In the genomic region with DNA sequence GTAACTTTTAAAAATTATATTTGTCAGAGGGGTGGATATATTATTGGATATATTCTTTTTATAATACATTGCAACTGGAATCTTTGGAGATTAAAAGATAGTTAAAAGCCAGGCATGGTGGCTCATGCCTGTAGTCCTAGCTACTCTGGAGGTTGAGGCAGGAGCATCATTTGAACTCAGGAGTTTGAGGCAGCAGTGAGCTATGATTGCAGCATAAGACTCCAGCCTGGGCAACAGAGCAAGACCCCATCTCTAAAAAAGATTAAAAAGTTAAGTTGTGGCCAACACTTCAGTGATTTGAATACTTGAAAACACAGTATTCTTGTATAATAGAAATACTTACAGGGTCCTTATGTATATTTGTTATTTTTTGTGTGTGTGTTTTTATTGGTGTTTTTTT, we compare ENCODE assay signal across 21 cellular contexts. TPM values are rescaled to one million over a fixed set of nuclear protein-coding genes. Genes with fewer than 3 reads are reported as not detected.
DNase-seq lines count a peak whose midpoint lies in the region; ATAC-seq, FAIRE-seq and TF ChIP-seq lines count a peak whose summit lies in the region.
"Had no signal": no experiment of that assay in that cellular context is flagged by ENCODE, and none has a peak within 500 bp of the region (broad histone marks: within the 10 kb centered on the region; RNA-seq: fewer than 3 reads in every experiment).

No MANE protein-coding gene starts in this region.

- FAIRE-seq in K562 (lab: Jason Lieb, UNC) (no peak), HTR-8/SVneo (lab: Jason Lieb, UNC) (no peak)
- FAIRE-seq: A204.1, GM12892, H54 had no signal

- peaks cover 58% of the 10 kb centered on the region for H3K4me1 Mint-ChIP-seq in activated naive CD4-positive, alpha-beta T cell treated with anti-CD3 and anti-CD28 coated beads for 36 hours (ENCODE audit: low read depth)

- H3K27ac ChIP-seq in HEK293 (ENCODE audit: extremely low read depth, low read depth, low read length) (no peak overlapping the region), K562 (ENCODE audit: extremely low read depth, low read depth, low read length) (no peak overlapping the region)
- H3K27ac ChIP-seq: 22Rv1, BLaER1, C4-2B had no signal

- ATAC-seq in K562: no peak
- ATAC-seq: CD8-positive, alpha-beta T cell had no signal

- no peak for TF ChIP-seq EP300 in K562 (IDR thresholded peaks at IDR 0.05; ENCODE audit: low read length)

- H3K4me1 ChIP-seq in HEK293 (ENCODE audit: control insufficient read depth, insufficient read depth, low read length) (no peaks in the 10 kb centered on the region; the same call in 1 of the 2 replicates), K562 (replicated peaks in 1 of 2; ENCODE audit: control insufficient read depth in 2 of 2, insufficient read depth in 2 of 2, low read length in 2 of 2) (no peaks in the 10 kb centered on the region)
- H3K4me1 ChIP-seq: HAP-1 had no signal

- H3K9me1 ChIP-seq in K562 (ENCODE audit: control insufficient read depth, insufficient read depth, low read length): peaks cover 2% of the 10 kb centered on the region

- H3K9me3 Mint-ChIP-seq in activated naive CD4-positive, alpha-beta T cell treated with anti-CD3 and anti-CD28 coated beads for 36 hours: no peaks in the 10 kb centered on the region
- H3K9me3 Mint-ChIP-seq: CD8-positive, alpha-beta T cell had no signal

- no peaks in the 10 kb centered on the region for H3K27me3 ChIP-seq in K562 (ENCODE audit: control insufficient read depth in 2 of 2, insufficient read depth in 2 of 2, low read length in 2 of 2)
- H3K27me3 ChIP-seq: BLaER1 had no signal

- in situ Hi-C loops in K562 (cut with MboI): no loop called here

- TF ChIP-seq POLR2A in K562 (conservative IDR thresholded peaks at IDR 0.05): no peak

- no peak overlapping the region for H3K4me2 ChIP-seq in K562 (ENCODE audit: insufficient read depth, low read length)
- H3K4me2 ChIP-seq: BLaER1 had no signal

- no peak overlapping the region for H3K9ac ChIP-seq in K562 (ENCODE audit: insufficient read depth in 1 of 2, low read depth in 2 of 2, low read length in 2 of 2)
- H3K9ac ChIP-seq: BLaER1 had no signal

- no peaks in the 10 kb centered on the region for H3K27me3 Mint-ChIP-seq in activated naive CD4-positive, alpha-beta T cell treated with anti-CD3 and anti-CD28 coated beads for 36 hours (ENCODE audit: low read depth)
- H3K27me3 Mint-ChIP-seq: B cell; CD4-positive, CD25-positive, alpha-beta regulatory T cell had no signal

- BruUV-seq in K562 (replicated peaks; lab: Mats Ljungman, UMichigan): no TSS peak

- no peaks in the 10 kb centered on the region for H4K20me1 ChIP-seq in K562 (replicated peaks; ENCODE audit: control insufficient read depth, insufficient read depth, low read length)

- TF ChIP-seq CTCF in HEK293 (tag by site-specific recombination; IDR thresholded peaks at IDR 0.05): no peak
- no peak for TF ChIP-seq CTCF in K562 (IDR thresholded peaks at IDR 0.05 in 2 of 3, conservative IDR thresholded peaks at IDR 0.05 in 1 of 3; ENCODE audit: insufficient read depth in 2 of 3, low read depth in 1 of 3, low read length in 3 of 3)

- POLR2A ChIA-PET in HEK293 (lab: Yijun Ruan, JAX): no interaction called here
- POLR2A ChIA-PET in K562 (lab: Yijun Ruan, JAX): interaction anchor here (0.6 to 3.8 kb wide), 3 partner anchors 9 to 972 kb away, joined by 3 to 21 read pairs (median 6); a partner anchor contains a TSS

- no peak for DNase-seq in activated naive CD4-positive, alpha-beta T cell treated with anti-CD3 and anti-CD28 coated beads for 36 hours
- DNase-seq in activated naive CD4-positive, alpha-beta T cell treated with anti-CD3 and anti-CD28 coated beads, Interleukin-2, amount 50 U/mL, for 16 hours: no peak
- DNase-seq in K562 (ENCODE audit: extremely low read depth in 1 of 4, low spot score in 3 of 4): no peak
- DNase-seq in NCI-H2196 (lab: John Stamatoyannopoulos, UW; ENCODE audit: unreplicated experiment): no peak
- no peak for DNase-seq in HTR-8/SVneo (ENCODE audit: insufficient read length, low spot score)
- DNase-seq: CD4-positive, CD25-positive, alpha-beta regulatory T cell; CD8-positive, alpha-beta T cell; DMS153; DND-41; GOT3 had no signal

- H3K4me3 ChIP-seq in HEK293 (ENCODE audit: low read depth, low read length): no peak overlapping the region
- no peak overlapping the region for H3K4me3 ChIP-seq in K562
- H3K4me3 ChIP-seq: BLaER1, HAP-1 had no signal

- peaks cover 47% of the 10 kb centered on the region for H3K79me2 ChIP-seq in K562 (ENCODE audit: control insufficient read depth, insufficient read depth, low read length)

- H2AFZ ChIP-seq in K562 (ENCODE audit: low read depth, low read length): no peak overlapping the region

- H3K4me3 Mint-ChIP-seq in activated naive CD4-positive, alpha-beta T cell treated with anti-CD3 and anti-CD28 coated beads for 36 hours: no peak overlapping the region
- H3K4me3 Mint-ChIP-seq: B cell; CD8-positive, alpha-beta T cell had no signal

- no peak for TF ChIP-seq RAD21 in K562 (CRISPR knock-in tag; conservative IDR thresholded peaks at IDR 0.05 in 1 of 2, IDR thresholded peaks at IDR 0.05 in 1 of 2)

- H3K9me3 ChIP-seq in HEK293 (ENCODE audit: control insufficient read depth, insufficient read depth, low read depth, low read length) (no peaks in the 10 kb centered on the region), K562 (replicated peaks; ENCODE audit: control insufficient read depth, insufficient read depth, low read depth, low read length) (no peaks in the 10 kb centered on the region)
- H3K9me3 ChIP-seq: BLaER1, Caco-2, HAP-1 had no signal

- CTCF ChIA-PET in activated naive CD4-positive, alpha-beta T cell treated with anti-CD3 and anti-CD28 coated beads for 36 hours (lab: Charles Lee): interaction anchor here (0.6 kb wide), 2 partner anchors 41 to 1201 kb away, joined by 3 to 4 read pairs; no protein-coding TSS in a partner anchor
- CTCF ChIA-PET in HEK293 (lab: Yijun Ruan, JAX) (interaction anchor here (0.6 kb wide), 1 partner anchor 47 kb away, joined by 7 read pairs; no protein-coding TSS in a partner anchor), K562 (lab: Yijun Ruan, JAX; ENCODE audit: low intra/inter-chr PET ratio) (no interaction called here)

- intact Hi-C loops in activated naive CD4-positive, alpha-beta T cell treated with anti-CD3 and anti-CD28 coated beads for 36 hours (cut with micrococcal nuclease): loop anchor here (5.0 kb wide), 1 partner anchor 43 kb away; no protein-coding TSS in a partner anchor
- intact Hi-C loops in K562 (cut with micrococcal nuclease): no loop called here

- peaks cover 40 to 74% of the 10 kb centered on the region in 2 experiments for H3K36me3 ChIP-seq in HEK293 (ENCODE audit: control insufficient read depth in 2 of 2, insufficient read depth in 1 of 2, low read length in 2 of 2)
- peaks cover 86% of the 10 kb centered on the region for H3K36me3 ChIP-seq in K562 (ENCODE audit: control insufficient read depth, insufficient read depth, low read length)

- peak overlapping the region; percentile 46 for H3K27ac Mint-ChIP-seq in activated naive CD4-positive, alpha-beta T cell treated with anti-CD3 and anti-CD28 coated beads for 36 hours
- H3K27ac Mint-ChIP-seq: B cell; CD8-positive, alpha-beta T cell had no signal

- H3K36me3 Mint-ChIP-seq in activated naive CD4-positive, alpha-beta T cell treated with anti-CD3 and anti-CD28 coated beads for 36 hours (ENCODE audit: low read depth): peaks cover 38% of the 10 kb centered on the region

TF ChIP-seq in HEK293, 187 proteins besides CTCF, POLR2A, EP300 and RAD21 (continues in another document):
- no peak for TF ChIP-seq HOXC10 (CRISPR knock-in tag; IDR thresholded peaks at IDR 0.05)

RNA-seq across cellular contexts. Expression of a gene that starts 15.2 kb away (rescaled TPM):
- 100 to 1,000 TPM; 119 to 127 TPM for total RNA-seq in activated naive CD4-positive, alpha-beta T cell treated with anti-CD3 and anti-CD28 coated beads for 36 hours
- total RNA-seq in K562 (2011; cell fraction: chromatin; rRNA removed; ENCODE audit: low replicate concordance): 21.7 and 45.2 TPM in 2 replicates
- 18.0 and 18.8 TPM in 2 replicates for total RNA-seq in K562 (2011; cell fraction: nucleolus; rRNA removed)
- total RNA-seq in K562 (2011; cell fraction: nucleoplasm; rRNA removed): 37.0 and 46.5 TPM in 2 replicates
- 94.4 and 103 TPM in 2 replicates for total RNA-seq in K562 (2014; rRNA removed)
- 112 and 120 TPM in 2 replicates for total RNA-seq in K562 (2014; rRNA removed; fragmentation: Illumina TruSeq; extraction: Trizol)
- total RNA-seq in K562 (2015; rRNA removed; fragmentation: Illumina TruSeq; extraction: Trizol): 93.4 and 95.0 TPM in 2 replicates
- 136 and 145 TPM in 2 replicates for total RNA-seq in K562 (2021)
- polyA plus RNA-seq in K562 (2011; rRNA removed): 90.6 and 132 TPM in 2 replicates
- polyA plus RNA-seq in K562 (2011; cell fraction: cytosol; rRNA removed): 41.3 and 89.8 TPM in 2 replicates
- polyA plus RNA-seq in K562 (2011; cell fraction: nucleus; rRNA removed): 17.6 and 28.5 TPM in 2 replicates
- polyA plus RNA-seq in K562 (2012): 123 and 150 TPM in 2 replicates
- 141 and 159 TPM in 2 replicates for polyA plus RNA-seq in K562 (2014; fragmentation: Illumina TruSeq; extraction: Trizol)
- polyA plus RNA-seq in K562 (2014; fragmentation: Nextera tagmentation; extraction: Ambion mirVana): 100 to 1,000 TPM; 159 to 203 TPM
- polyA plus RNA-seq in K562 (2014; rRNA removed): 137 and 141 TPM in 2 replicates
- 123 and 131 TPM in 2 replicates for polyA minus RNA-seq in K562 (2011; rRNA and poly(A)+ RNA removed)
- 52.6 and 59.4 TPM in 2 replicates for polyA minus RNA-seq in K562 (2011; cell fraction: cytosol; rRNA and poly(A)+ RNA removed)
- polyA minus RNA-seq in K562 (2011; cell fraction: nucleus; rRNA and poly(A)+ RNA removed): 12.0 and 22.7 TPM in 2 replicates

RNA-seq across cellular contexts. Expression of a gene that starts 23.8 kb away (rescaled TPM):
- total RNA-seq in activated naive CD4-positive, alpha-beta T cell treated with anti-CD3 and anti-CD28 coated beads for 36 hours: under 1 TPM; 0.45 to 0.57 TPM
- 0.67 and 2.2 TPM in 2 replicates for total RNA-seq in K562 (2011; cell fraction: chromatin; rRNA removed; ENCODE audit: low replicate concordance)
- 0.13 and 1.5 TPM in 2 replicates for total RNA-seq in K562 (2011; cell fraction: nucleolus; rRNA removed)
- 1.8 and 1.9 TPM in 2 replicates for total RNA-seq in K562 (2011; cell fraction: nucleoplasm; rRNA removed)
- total RNA-seq in K562 (2014; rRNA removed) (not detected in 2 replicates), K562 (2014; rRNA removed; fragmentation: Illumina TruSeq; extraction: Trizol) (0.11 TPM in 1 of 2 replicates, not detected in the other), K562 (2015; rRNA removed; fragmentation: Illumina TruSeq; extraction: Trizol) (0.19 TPM in 1 of 2 replicates, not detected in the other), K562 (2021) (not detected in 2 replicates)
- polyA plus RNA-seq in K562 (2011; rRNA removed) (0.16 and 0.18 TPM in 2 replicates), K562 (2014; fragmentation: Illumina TruSeq; extraction: Trizol) (0.03 TPM in 1 of 2 replicates, not detected in the other), K562 (2014; fragmentation: Nextera tagmentation; extraction: Ambion mirVana) (not detected), K562 (2014; rRNA removed) (0.03 TPM in 1 of 2 replicates, not detected in the other)
- 0.01 and 0.09 TPM in 2 replicates for polyA plus RNA-seq in K562 (2011; cell fraction: cytosol; rRNA removed)
- 0.74 and 0.76 TPM in 2 replicates for polyA plus RNA-seq in K562 (2011; cell fraction: nucleus; rRNA removed)
- polyA plus RNA-seq in K562 (2012): 0.08 and 0.22 TPM in 2 replicates
- polyA minus RNA-seq in K562 (2011; rRNA and poly(A)+ RNA removed): 0.98 TPM in 1 of 2 replicates, not detected in the other
- polyA minus RNA-seq in K562 (2011; cell fraction: cytosol; rRNA and poly(A)+ RNA removed): not detected in 2 replicates
- polyA minus RNA-seq in K562 (2011; cell fraction: nucleus; rRNA and poly(A)+ RNA removed): 0.22 TPM in 1 of 2 replicates, not detected in the other
- polyA plus RNA-seq: AG04450; CD4-positive, CD25-positive, alpha-beta regulatory T cell had no signal
